Comparison of ENCODE assay signal across 1 cellular context in genomic region chr16:82432261-82432660, GRCh38.
TF ChIP-seq lines count a peak whose summit lies in the region.

No MANE protein-coding gene starts in this region.

TF ChIP-seq in GM23338, 12 proteins besides CTCF, POLR2A, EP300 and RAD21 (continued from another document):
- TF ChIP-seq ZNF462 (CRISPR knock-in tag; IDR thresholded peaks at IDR 0.05): no peak
- no peak for TF ChIP-seq POLR2AphosphoS5 (IDR thresholded peaks at IDR 0.05; ENCODE audit: low read depth)
- TF ChIP-seq ZNF114 (CRISPR knock-in tag; IDR thresholded peaks at IDR 0.05): no peak
